ENCODE assay signal across 1 cellular context in genomic region chr16:17461951-17462729, GRCh38.
TF ChIP-seq lines count a peak whose summit lies in the region.

No MANE protein-coding gene starts in this region.

TF ChIP-seq in GM23338, 12 proteins besides CTCF, POLR2A, EP300 and RAD21 (continued from another document):
- no peak for TF ChIP-seq REST (IDR thresholded peaks at IDR 0.05; ENCODE audit: unreplicated experiment)
TF ChIP-seq in GM23338: peak in this region for 1.
